Comparison of ENCODE assay signal across 21 cellular contexts in genomic region chr17:78279360-78279990, GRCh38. TPM values are rescaled to one million over a fixed set of nuclear protein-coding genes. Genes with fewer than 3 reads are reported as not detected.
DNase-seq lines count a peak whose midpoint lies in the region; ATAC-seq, FAIRE-seq and TF ChIP-seq lines count a peak whose summit lies in the region.
"Had no signal": no experiment of that assay in that cellular context is flagged by ENCODE, and none has a peak within 500 bp of the region (broad histone marks: within the 10 kb centered on the region; RNA-seq: fewer than 3 reads in every experiment).

No MANE protein-coding gene starts in this region.

- no peak overlapping the region for H3K14ac ChIP-seq in H1 (ENCODE audit: insufficient read length)

- H4K8ac ChIP-seq in H1 (ENCODE audit: extremely low read depth, insufficient read depth, low read length): no peak overlapping the region

- peaks cover 11% of the 10 kb centered on the region for H3K36me3 Mint-ChIP-seq in Caco-2 (ENCODE audit: insufficient read depth, unreplicated experiment)
- H3K36me3 Mint-ChIP-seq: IgD-negative memory B cell had no signal

- no peak for TF ChIP-seq RAD21 in H1 (IDR thresholded peaks at IDR 0.05 in 1 of 2, conservative IDR thresholded peaks at IDR 0.05 in 1 of 2; ENCODE audit: low read depth in 2 of 2, low read length in 2 of 2)

- no peak for DNase-seq in Caco-2
- peak; percentile 87 to 90 for DNase-seq in NCI-H526 (lab: John Stamatoyannopoulos, UW)
- DNase-seq in H1 (ENCODE audit: low read depth in 1 of 2, low spot score in 2 of 2): no peak
- no peak for DNase-seq in psoas muscle
- DNase-seq in HEK293T (ENCODE audit: extremely low spot score): no peak
- no peak for DNase-seq in mucosa of gallbladder (ENCODE audit: low spot score)
- DNase-seq: BE2C, DND-41, MV-4-11, NCI-H1436, NCI-H2029, NCI-H2171, NCI-H82, PC-9 had no signal

- peak overlapping the region; percentile 65; the same call in 1 of the 2 replicates for H2BK15ac ChIP-seq in H1 (ENCODE audit: low read length)

- no peaks in the 10 kb centered on the region for H3K27me3 Mint-ChIP-seq in Caco-2 (ENCODE audit: insufficient read depth, unreplicated experiment)

- WGBS in H1 (ENCODE audit: extremely low coverage in 1 of 2, insufficient coverage in 1 of 2, insufficient read length in 1 of 2, insufficient replicate concordance in 2 of 2, low coverage in 1 of 2, low lambda C conversion rate in 2 of 2, missing lambda C conversion rate in 1 of 2), 2 experiments: 79% methylated on average over 5 of the region's 5 CpGs; no CpG with 5 or more reads in 1 of the 2 experiments
- whole genome bisulfite sequencing in psoas muscle, 3 donors: 81 to 94% (median 93%) methylated on average over 5 of the region's 5 CpGs

- peak overlapping the region; percentile 27; the same call in 1 of the 2 replicates for H2BK12ac ChIP-seq in H1 (ENCODE audit: low read depth, low read length)

- H3K36me3 ChIP-seq in Caco-2 (ENCODE audit: control insufficient read depth, insufficient read depth, low read length) (no peaks in the 10 kb centered on the region), H1 (ENCODE audit: control insufficient read depth in 2 of 4, insufficient read depth in 4 of 4, low read length in 3 of 4) (no peaks in the 10 kb centered on the region), psoas muscle (ENCODE audit: insufficient read depth in 1 of 2, low read depth in 1 of 2) (no peaks in the 10 kb centered on the region)
- H3K36me3 ChIP-seq: BE2C, HAP-1 had no signal

- no peak overlapping the region for H3K23ac ChIP-seq in H1 (ENCODE audit: insufficient read length)

- H4K5ac ChIP-seq in H1 (ENCODE audit: insufficient read length, low read depth, low read length): no peak overlapping the region

- no peak overlapping the region for H4K91ac ChIP-seq in H1 (replicated peaks; ENCODE audit: insufficient read length, low read length)

- POLR2A ChIA-PET in Caco-2 (lab: Charles Lee): no interaction called here
- POLR2A ChIA-PET in H1 (lab: Charles Lee; ENCODE audit: partially characterized antibody): interaction anchor here (1.9 kb wide), 1 partner anchor 9 kb away, joined by 6 read pairs; no protein-coding TSS in a partner anchor
- POLR2A ChIA-PET in HEK293T (lab: Yijun Ruan, JAX): no interaction called here

- no peaks in the 10 kb centered on the region for H3K23me2 ChIP-seq in H1 (ENCODE audit: low read depth, low read length)

- H2BK5ac ChIP-seq in H1 (ENCODE audit: low read depth, low read length): peak overlapping the region; percentile 24; the same call in 1 of the 2 replicates

- H2AFZ ChIP-seq in H1 (ENCODE audit: low read length): no peak overlapping the region
- H2AFZ ChIP-seq: PC-9 had no signal

- CTCF ChIA-PET in Caco-2 (lab: Charles Lee) (interaction anchor here (0.7 to 1.0 kb wide), 2 partner anchors 24 to 62 kb away, joined by 3 read pairs; no protein-coding TSS in a partner anchor), H1 (lab: Charles Lee; ENCODE audit: partially characterized antibody) (interaction anchor here (0.6 to 4.6 kb wide), 7 partner anchors 10 to 141 kb away, joined by 3 to 28 read pairs (median 3); no protein-coding TSS in a partner anchor), HEK293T (lab: Yijun Ruan, JAX) (no interaction called here)

- H3K79me1 ChIP-seq in H1 (ENCODE audit: low read depth, low read length): no peaks in the 10 kb centered on the region

- FAIRE-seq in H1 (lab: Jason Lieb, UNC): no peak
- FAIRE-seq: G401.6, GM12892 had no signal

- H3K27ac ChIP-seq in H1 (ENCODE audit: low read depth, low read length) (no peak overlapping the region), psoas muscle (peak overlapping the region; percentile 69)
- H3K27ac ChIP-seq: PC-9 had no signal

- intact Hi-C loops in Caco-2 (cut with micrococcal nuclease; ENCODE audit: unreplicated experiment) (no loop called here), psoas muscle (cut with DNase I) (no loop called here)

- H2BK120ac ChIP-seq in H1 (replicated peaks; ENCODE audit: low read depth, low read length): no peak overlapping the region

- H3K27me3 ChIP-seq in Caco-2 (replicated peaks; ENCODE audit: control insufficient read depth, insufficient read depth, low read length): no peaks in the 10 kb centered on the region
- H3K27me3 ChIP-seq in H1 (replicated peaks in 1 of 4; ENCODE audit: control insufficient read depth in 3 of 4, extremely low read depth in 1 of 4, insufficient read depth in 3 of 4, low read length in 3 of 4): no peaks in the 10 kb centered on the region
- no peaks in the 10 kb centered on the region for H3K27me3 ChIP-seq in psoas muscle (ENCODE audit: insufficient read depth in 3 of 3, low read length in 2 of 3)
- H3K27me3 ChIP-seq: BE2C had no signal

- H3K4ac ChIP-seq in H1 (replicated peaks; ENCODE audit: insufficient read length, low read depth, low read length): no peak overlapping the region

- peaks cover 43% of the 10 kb centered on the region for H3K4me1 ChIP-seq in Caco-2
- peaks cover 0 to 18% (median 12%) of the 10 kb centered on the region in 4 experiments; a peak in 5 of 7 replicates for H3K4me1 ChIP-seq in H1 (replicated peaks in 1 of 4; ENCODE audit: control insufficient read depth in 3 of 4, insufficient read depth in 4 of 4, low read length in 3 of 4)
- H3K4me1 ChIP-seq in psoas muscle: peaks cover 10% of the 10 kb centered on the region
- H3K4me1 ChIP-seq: HAP-1 had no signal

- peak overlapping the region; percentile 36 for H3K27ac Mint-ChIP-seq in Caco-2 (ENCODE audit: unreplicated experiment)

- no peak for TF ChIP-seq POLR2A in H1 (IDR thresholded peaks at IDR 0.05; ENCODE audit: control extremely low read depth in 1 of 2, low read depth in 2 of 2, low read length in 2 of 2)

- no peaks in the 10 kb centered on the region for H3K9me3 ChIP-seq in Caco-2
- H3K9me3 ChIP-seq in H1 (ENCODE audit: insufficient read depth in 2 of 2, low read depth in 1 of 2, low read length in 1 of 2): no peaks in the 10 kb centered on the region
- no peaks in the 10 kb centered on the region for H3K9me3 ChIP-seq in psoas muscle
- H3K9me3 ChIP-seq: BE2C, HAP-1 had no signal

- H3K4me3 ChIP-seq in Caco-2 (ENCODE audit: low read depth, low read length) (no peak overlapping the region), H1 (ENCODE audit: extremely low read depth in 1 of 4, insufficient read depth in 2 of 4, low read depth in 3 of 4, low read length in 4 of 4) (no peak overlapping the region), psoas muscle (no peak overlapping the region)
- H3K4me3 ChIP-seq: HAP-1, PC-9 had no signal

- H3K9me3 Mint-ChIP-seq in Caco-2 (ENCODE audit: unreplicated experiment): no peaks in the 10 kb centered on the region
- H3K9me3 Mint-ChIP-seq: IgD-negative memory B cell had no signal

- BruUV-seq in Caco-2 (replicated peaks; lab: Mats Ljungman, UMichigan): no TSS peak

- H3K4me1 Mint-ChIP-seq in Caco-2 (ENCODE audit: low read depth, unreplicated experiment): peaks cover 24% of the 10 kb centered on the region

- no peak overlapping the region for H3K4me2 ChIP-seq in H1 (ENCODE audit: insufficient read depth in 1 of 2, low read depth in 2 of 2, low read length in 2 of 2)
- H3K4me2 ChIP-seq: PC-9 had no signal

- ATAC-seq in psoas muscle (no peak), GM19328 (IDR thresholded peaks at IDR 0.05; ENCODE audit: unreplicated experiment) (no peak)

- H3K9ac ChIP-seq in H1 (replicated peaks in 1 of 4; ENCODE audit: extremely low read depth in 1 of 4, low read depth in 3 of 4, low read length in 3 of 4): no peak overlapping the region

- TF ChIP-seq EP300 in H1 (IDR thresholded peaks at IDR 0.05; ENCODE audit: borderline replicate concordance in 1 of 2, low read depth in 2 of 2, low read length in 2 of 2): no peak

- H3K18ac ChIP-seq in H1 (ENCODE audit: extremely low read depth, low read length): 0 out of 2 replicates have a peak overlapping the region, but pooled peaks have one; percentile 19

- no peaks in the 10 kb centered on the region for H4K20me1 ChIP-seq in H1 (replicated peaks in 1 of 2; ENCODE audit: control insufficient read depth in 1 of 2, insufficient read depth in 2 of 2, low read length in 2 of 2)

- TF ChIP-seq CTCF in Caco-2 (IDR thresholded peaks at IDR 0.05; ENCODE audit: insufficient read depth in 1 of 2, low read depth in 1 of 2, low read length in 1 of 2, severe bottlenecking in 1 of 2, unreplicated experiment in 1 of 2) (no peak), H1 (IDR thresholded peaks at IDR 0.05; ENCODE audit: control extremely low read depth in 1 of 3, insufficient read depth in 1 of 3, low read depth in 1 of 3, low read length in 3 of 3) (no peak), psoas muscle (IDR thresholded peaks at IDR 0.05) (no peak)

- no peak overlapping the region for H2BK20ac ChIP-seq in H1 (ENCODE audit: low read length)

- H2AK5ac ChIP-seq in H1 (ENCODE audit: low read depth, low read length): no peak overlapping the region

- no peaks in the 10 kb centered on the region for H3K79me2 ChIP-seq in H1 (ENCODE audit: control insufficient read depth in 1 of 2, insufficient read depth in 2 of 2, low read length in 2 of 2)

- H3K4me3 Mint-ChIP-seq in Caco-2 (ENCODE audit: unreplicated experiment): no peak overlapping the region

- no peak overlapping the region for H3K56ac ChIP-seq in H1 (replicated peaks; ENCODE audit: insufficient read length, low read depth, low read length)

TF ChIP-seq in H1, 55 proteins besides CTCF, POLR2A, EP300 and RAD21 (continues in another document):
- TF ChIP-seq KDM1A (IDR thresholded peaks at IDR 0.05; ENCODE audit: borderline replicate concordance, low read length) (no peak), TBP (IDR thresholded peaks at IDR 0.05; ENCODE audit: low read depth, low read length) (no peak), NANOG (IDR thresholded peaks at IDR 0.05; ENCODE audit: insufficient read depth, low read depth, low read length, poor library complexity, severe bottlenecking) (no peak), RBBP5 (IDR thresholded peaks at IDR 0.05; ENCODE audit: borderline replicate concordance, low read depth, low read length) (no peak)

TF ChIP-seq in HEK293T, 16 proteins besides CTCF, POLR2A, EP300 and RAD21 (continues in another document):
- TF ChIP-seq FOXK2 (IDR thresholded peaks at IDR 0.05) (no peak), CTBP1 (IDR thresholded peaks at IDR 0.05; ENCODE audit: borderline replicate concordance) (no peak), LEF1 (IDR thresholded peaks at IDR 0.05; ENCODE audit: borderline replicate concordance) (no peak), HDGF (IDR thresholded peaks at IDR 0.05; ENCODE audit: borderline replicate concordance) (no peak), ZNF384 (IDR thresholded peaks at IDR 0.05) (no peak)

RNA-seq across cellular contexts. Expression of gene TMEM235, which starts 48.0 kb away (rescaled TPM):
- total RNA-seq in Caco-2 (2022) (not detected in 2 replicates), psoas muscle (not detected), mucosa of gallbladder (not detected)
- 0.15 TPM in 1 of 2 replicates, not detected in the other for total RNA-seq in H1 (2021; fragmentation: NEBNext Ultra II Directional; extraction: Animal tissue kit (Norgen Biotek cat#: 25700))
- polyA plus RNA-seq in H1 (2011; rRNA removed) (0.05 and 0.14 TPM in 2 replicates), psoas muscle (not detected)
- 0.17 TPM for polyA plus RNA-seq in H1 (2011; cell fraction: cytosol; rRNA removed)
- polyA plus RNA-seq in H1 (2011; cell fraction: nucleus; rRNA removed): 0.68 TPM
- polyA plus RNA-seq in H1 (2012, experiment 1 of 2): 0.13 to 0.36 TPM (median 0.23 TPM) in 4 replicates
- not detected for polyA plus RNA-seq in H1 (2012, experiment 2 of 2)
- 0.02 TPM for polyA plus RNA-seq in H1 (2013, experiment 1 of 2)
- not detected for polyA plus RNA-seq in H1 (2013, experiment 2 of 2)
- polyA minus RNA-seq in H1 (2011; rRNA and poly(A)+ RNA removed): not detected in 2 replicates
- not detected for polyA minus RNA-seq in H1 (2011; cell fraction: cytosol; rRNA and poly(A)+ RNA removed)
- polyA minus RNA-seq in H1 (2011; cell fraction: nucleus; rRNA and poly(A)+ RNA removed): not detected
- total RNA-seq: HT1080, NCI-H460, PC-9 had no signal
- polyA plus RNA-seq: IgD-negative memory B cell had no signal

Comparison
In these comparisons a context has a peak if more than half of its experiments do, and no peak if none do; other contexts are left out.
1. DNase-seq: peak in NCI-H526 (2 of 2); none in Caco-2 (0 of 2), H1 (0 of 2), psoas muscle (0 of 2), HEK293T (single experiment) and mucosa of gallbladder (single experiment).